ENCODE assay signal across 13 cellular contexts in the genomic region with DNA sequence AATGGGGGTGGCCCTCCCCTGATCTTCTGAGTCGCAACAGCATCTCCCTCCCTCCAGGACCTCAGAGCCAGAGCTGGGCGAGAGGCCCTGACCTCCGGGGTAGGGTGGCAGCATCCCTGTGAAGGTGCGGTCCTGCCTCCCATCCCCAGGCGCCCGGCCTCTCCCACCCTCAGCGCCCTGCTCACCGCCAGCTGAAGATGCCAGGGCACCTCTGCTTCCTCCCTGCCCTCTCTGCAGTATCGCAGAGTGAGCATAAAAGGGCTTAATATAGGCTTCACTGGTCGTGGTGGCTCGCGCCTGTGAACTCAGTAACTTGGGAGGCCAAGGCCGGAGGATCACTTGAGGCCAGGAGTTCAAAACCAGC. TPM values are rescaled to one million over a fixed set of nuclear protein-coding genes. Genes with fewer than 3 reads are reported as not detected.
DNase-seq lines count a peak whose midpoint lies in the region; ATAC-seq and TF ChIP-seq lines count a peak whose summit lies in the region.
"Had no signal": no experiment of that assay in that cellular context is flagged by ENCODE, and none has a peak within 500 bp of the region (broad histone marks: within the 10 kb centered on the region; RNA-seq: fewer than 3 reads in every experiment).

No MANE protein-coding gene starts in this region.

- H3K36me3 Mint-ChIP-seq in activated CD4-positive, alpha-beta memory T cell treated with anti-CD3 and anti-CD28 coated beads, Interleukin-2, amount 10 ng/mL, durations not matched to agents 7 days and 5 days (ENCODE audit: low read depth): no peaks in the 10 kb centered on the region
- H3K36me3 Mint-ChIP-seq in immature natural killer cell: no peaks in the 10 kb centered on the region

- no peaks in the 10 kb centered on the region for H3K9me3 Mint-ChIP-seq in activated CD4-positive, alpha-beta memory T cell treated with anti-CD3 and anti-CD28 coated beads, Interleukin-2, amount 10 ng/mL, durations not matched to agents 7 days and 5 days
- no peaks in the 10 kb centered on the region for H3K9me3 Mint-ChIP-seq in immature natural killer cell

- 67 to 71% methylated on average over 13 of the region's 13 CpGs for WGBS in heart right ventricle, 2 donors
- 50 to 74% methylated on average over 4 to 13 of the region's 13 CpGs for WGBS in testis, 2 donors

- no peak for DNase-seq in heart right ventricle
- no peak for DNase-seq in left ventricle myocardium superior
- DNase-seq in activated CD4-positive, alpha-beta memory T cell treated with anti-CD3 and anti-CD28 coated beads, Interleukin-2, amount 10 ng/mL, durations not matched to agents 7 days and 5 days: no peak
- DNase-seq in immature natural killer cell: no peak
- DNase-seq in testis: no peak
- DNase-seq in GM10266 (ENCODE audit: extremely low spot score): no peak
- no peak for DNase-seq in H4 (ENCODE audit: low spot score)
- no peak for DNase-seq in NCI-H2107 (lab: John Stamatoyannopoulos, UW)
- DNase-seq: foreskin keratinocyte had no signal

- CTCF ChIA-PET in activated CD4-positive, alpha-beta memory T cell treated with anti-CD3 and anti-CD28 coated beads, Interleukin-2, amount 10 ng/mL, durations not matched to agents 7 days and 5 days (lab: Charles Lee): interaction anchor here (0.9 to 3.2 kb wide), 6 partner anchors 8 to 124 kb away, joined by 3 to 8 read pairs (median 4); no protein-coding TSS in a partner anchor

- peak overlapping the region; percentile 67 for H3K27ac Mint-ChIP-seq in activated CD4-positive, alpha-beta memory T cell treated with anti-CD3 and anti-CD28 coated beads, Interleukin-2, amount 10 ng/mL, durations not matched to agents 7 days and 5 days
- H3K27ac Mint-ChIP-seq in immature natural killer cell: no peak overlapping the region

- H3K9me3 ChIP-seq in heart right ventricle: no peaks in the 10 kb centered on the region
- no peaks in the 10 kb centered on the region for H3K9me3 ChIP-seq in testis

- no peaks in the 10 kb centered on the region for H3K27me3 Mint-ChIP-seq in activated CD4-positive, alpha-beta memory T cell treated with anti-CD3 and anti-CD28 coated beads, Interleukin-2, amount 10 ng/mL, durations not matched to agents 7 days and 5 days
- peaks cover 3 to 6% (median 5%) of the 10 kb centered on the region in 3 donors for H3K27me3 Mint-ChIP-seq in immature natural killer cell (ENCODE audit: low read depth in 3 of 3)

- H3K27ac ChIP-seq in heart right ventricle (no peak overlapping the region), testis (no peak overlapping the region)
- H3K27ac ChIP-seq: foreskin keratinocyte, GM23248, HL-60 had no signal

- TF ChIP-seq POLR2A in testis (IDR thresholded peaks at IDR 0.05): no peak

- TF ChIP-seq CTCF in heart right ventricle (IDR thresholded peaks at IDR 0.05) (peak in 1 of 9 donors; percentile 4), testis (IDR thresholded peaks at IDR 0.05) (peak in 1 of 3 experiments; percentile 2), GM10266 (IDR thresholded peaks at IDR 0.05; ENCODE audit: control insufficient read depth, insufficient read depth, low read depth, missing control alignments) (no peak)

- POLR2A ChIA-PET in activated CD4-positive, alpha-beta memory T cell treated with anti-CD3 and anti-CD28 coated beads, Interleukin-2, amount 10 ng/mL, durations not matched to agents 7 days and 5 days (lab: Charles Lee): no interaction called here

- H3K4me1 Mint-ChIP-seq in activated CD4-positive, alpha-beta memory T cell treated with anti-CD3 and anti-CD28 coated beads, Interleukin-2, amount 10 ng/mL, durations not matched to agents 7 days and 5 days: peaks cover 21% of the 10 kb centered on the region
- H3K4me1 Mint-ChIP-seq in immature natural killer cell: peaks cover 13% of the 10 kb centered on the region in 2 donors

- peaks cover 0 to 12% (median 6%) of the 10 kb centered on the region in 9 donors for H3K4me1 ChIP-seq in heart right ventricle
- peaks cover 9% of the 10 kb centered on the region for H3K4me1 ChIP-seq in testis
- H3K4me1 ChIP-seq: foreskin keratinocyte had no signal

- no peak for ATAC-seq in heart right ventricle
- ATAC-seq in left ventricle myocardium superior: no peak

- H3K27me3 ChIP-seq in heart right ventricle (peaks cover 0 to 10% (median 0%) of the 10 kb centered on the region in 7 donors), testis (no peaks in the 10 kb centered on the region)

- H3K4me3 ChIP-seq in heart right ventricle (peak overlapping the region in 6 of 10 donors; percentile 45 to 56 (median 50)), testis (peak overlapping the region; percentile 26 to 53)
- H3K4me3 ChIP-seq: GM23248 had no signal

- peak overlapping the region; percentile 71 for H3K4me3 Mint-ChIP-seq in activated CD4-positive, alpha-beta memory T cell treated with anti-CD3 and anti-CD28 coated beads, Interleukin-2, amount 10 ng/mL, durations not matched to agents 7 days and 5 days
- H3K4me3 Mint-ChIP-seq in immature natural killer cell: peak overlapping the region; percentile 71 to 82 (median 78)

- intact Hi-C loops in heart right ventricle (cut with DNase I): no loop called here
- intact Hi-C loops in left ventricle myocardium superior (cut with micrococcal nuclease): no loop called here
- intact Hi-C loops in testis (cut with DNase I; ENCODE audit: low total_unique reads): no loop called here

- no peaks in the 10 kb centered on the region for H3K36me3 ChIP-seq in heart right ventricle
- H3K36me3 ChIP-seq in testis (ENCODE audit: low read depth, missing control alignments): no peaks in the 10 kb centered on the region

RNA-seq across cellular contexts. Expression of a gene that starts 10.7 kb away (rescaled TPM):
- total RNA-seq in heart right ventricle (10 to 100 TPM in 8 of 10 donors, 1 to 10 TPM in 2; 9.1 to 20.7 (median 14.1) TPM), left ventricle myocardium superior (17.1 TPM), testis (10 to 100 TPM; 25.1 to 25.8 TPM)
- polyA plus RNA-seq in heart right ventricle (1 to 10 TPM; 5.0 to 5.4 TPM), immature natural killer cell (under 1 TPM in 1 of 3 donors, not detected in 2; 0.55 TPM), testis (ENCODE audit: insufficient read depth, low read depth, low replicate concordance) (31.4 TPM)
- under 1 TPM; 0.48 to 0.65 TPM for total RNA-seq in activated CD4-positive, alpha-beta memory T cell treated with anti-CD3 and anti-CD28 coated beads, Interleukin-2, amount 10 ng/mL, durations not matched to agents 7 days and 5 days
- 1.2 and 1.8 TPM in 2 replicates for total RNA-seq in H4 (2014; rRNA removed; shearing (Covaris generic))

RNA-seq across cellular contexts. Expression of a gene that starts 24.3 kb away (rescaled TPM):
- not detected for total RNA-seq in heart right ventricle
- not detected for polyA plus RNA-seq in heart right ventricle
- total RNA-seq in left ventricle myocardium superior: not detected
- total RNA-seq in activated CD4-positive, alpha-beta memory T cell treated with anti-CD3 and anti-CD28 coated beads, Interleukin-2, amount 10 ng/mL, durations not matched to agents 7 days and 5 days: not detected
- not detected for polyA plus RNA-seq in immature natural killer cell
- total RNA-seq in testis: not detected
- 0.99 TPM for polyA plus RNA-seq in testis (ENCODE audit: insufficient read depth, low read depth, low replicate concordance)
- total RNA-seq in H4 (2014; rRNA removed; shearing (Covaris generic)): not detected in 2 replicates
- total RNA-seq: dermis microvascular lymphatic vessel endothelial cell, foreskin keratinocyte, GM23248, M059J had no signal
- polyA plus RNA-seq: foreskin keratinocyte, GM23248 had no signal

RNA-seq across cellular contexts. Expression of a gene that starts 35.7 kb away (rescaled TPM):
- total RNA-seq in heart right ventricle (not detected), left ventricle myocardium superior (not detected), testis (under 1 TPM in 1 of 2 donors, not detected in 1; 0.37 TPM)
- polyA plus RNA-seq in heart right ventricle (under 1 TPM in 1 of 2 donors, not detected in 1; 0.06 TPM), immature natural killer cell (not detected), testis (ENCODE audit: insufficient read depth, low read depth, low replicate concordance) (1.5 TPM)
- not detected for total RNA-seq in activated CD4-positive, alpha-beta memory T cell treated with anti-CD3 and anti-CD28 coated beads, Interleukin-2, amount 10 ng/mL, durations not matched to agents 7 days and 5 days
- total RNA-seq in H4 (2014; rRNA removed; shearing (Covaris generic)): 0.17 TPM in 1 of 2 replicates, not detected in the other
- total RNA-seq: dermis microvascular lymphatic vessel endothelial cell, foreskin keratinocyte, GM23248, M059J had no signal
- polyA plus RNA-seq: GM23248 had no signal
